15 cellular contexts compared by ENCODE assay signal in the genomic region with DNA sequence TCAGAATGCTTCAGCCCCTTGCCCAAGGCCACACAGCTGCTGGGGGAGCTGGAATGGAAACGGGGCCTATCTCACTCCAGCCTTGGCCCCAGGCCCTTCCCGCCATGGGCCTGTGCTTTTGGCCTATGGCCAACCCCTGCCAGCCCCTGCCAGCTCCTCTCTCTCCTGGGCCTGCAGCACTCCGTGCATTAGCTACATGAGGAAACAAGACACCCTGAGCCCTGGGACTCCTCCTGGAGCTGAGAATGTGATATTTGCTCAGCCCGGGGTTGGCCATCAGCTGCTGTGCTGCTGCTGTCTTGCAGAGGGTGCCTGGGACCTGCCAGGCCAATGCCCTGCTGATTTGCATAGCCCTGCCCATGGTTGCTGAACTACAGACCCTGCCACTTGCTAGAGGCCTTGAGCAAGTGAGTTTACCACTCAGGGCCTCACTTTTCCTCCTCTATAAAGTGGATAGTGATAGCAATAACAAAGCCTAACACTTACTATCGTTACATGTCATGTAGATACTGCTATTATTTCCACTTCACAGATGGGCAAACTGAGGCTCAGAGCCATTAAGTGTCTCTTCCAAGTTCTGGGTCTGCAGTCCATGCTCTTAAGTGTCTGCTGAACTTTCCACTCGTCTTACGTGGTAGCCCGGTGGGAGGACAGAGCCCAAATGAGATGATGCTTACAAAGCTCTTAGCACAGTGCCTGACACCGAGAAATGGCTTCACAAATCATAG.
A peak's percentile ranks its signal among the peaks of the same experiment; 100 is the strongest.
DNase-seq lines count a peak whose midpoint lies in the region; ATAC-seq and TF ChIP-seq lines count a peak whose summit lies in the region.
"Had no signal": no experiment of that assay in that cellular context is flagged by ENCODE, and none has a peak within 500 bp of the region (broad histone marks: within the 10 kb centered on the region; RNA-seq: fewer than 3 reads in every experiment).

No MANE protein-coding gene starts in this region.

- no peaks in the 10 kb centered on the region for H3K27me3 Mint-ChIP-seq in MCF 10A (ENCODE audit: insufficient read depth, unreplicated experiment)

- no peak overlapping the region for H3K4me3 Mint-ChIP-seq in MCF 10A (ENCODE audit: unreplicated experiment)

- H3K9me2 ChIP-seq in PC-3 (replicated peaks; ENCODE audit: low read length) = no peaks in the 10 kb centered on the region

- peaks cover 8% of the 10 kb centered on the region for H3K9me3 ChIP-seq in mammary epithelial cell (replicated peaks; ENCODE audit: insufficient read depth, low read length)
- H3K9me3 ChIP-seq in PC-3 (ENCODE audit: low read length) = no peaks in the 10 kb centered on the region
- H3K9me3 ChIP-seq in transverse colon = no peaks in the 10 kb centered on the region
- no peaks in the 10 kb centered on the region for H3K9me3 ChIP-seq in smooth muscle cell (replicated peaks; ENCODE audit: low read depth)
- H3K9me3 ChIP-seq: neutrophil had no signal

- no peak overlapping the region for H3K4me2 ChIP-seq in mammary epithelial cell (ENCODE audit: insufficient read depth, low read depth, low read length)
- no peak overlapping the region for H3K4me2 ChIP-seq in PC-3 (ENCODE audit: low read length)
- H3K4me2 ChIP-seq in smooth muscle cell = no peak overlapping the region

- dilution Hi-C loops in mammary epithelial cell (cut with HindIII; ENCODE audit: low sequenced_read_pairs) = loop anchor here (5.0 kb wide), 1 partner anchor 100 kb away; a partner anchor contains a TSS

- CTCF ChIA-PET in MCF 10A (lab: Yijun Ruan, JAX) (interaction anchor here (0.6 to 5.2 kb wide), 13 partner anchors 10 to 213 kb away, joined by 3 to 87 read pairs (median 4); a partner anchor contains a TSS), mammary epithelial cell (lab: Charles Lee; ENCODE audit: low non-redundant PET) (no interaction called here), PC-3 (lab: Charles Lee) (no interaction called here)

- in situ Hi-C loops in mammary epithelial cell (cut with MboI; ENCODE audit: low sequenced_read_pairs in 2 of 2) (no loop called here), transverse colon (cut with MboI; ENCODE audit: low pct_ligation_motif_present in 1 of 4, low pct_unique_long_range_greater_than_20kb in 1 of 4, low sequenced_read_pairs in 3 of 4) (no loop called here)

- BruUV-seq in MCF 10A (replicated peaks; lab: Mats Ljungman, UMichigan) (no TSS peak), mammary epithelial cell (replicated peaks; lab: Mats Ljungman, UMichigan) (no TSS peak), PC-3 (replicated peaks; lab: Mats Ljungman, UMichigan) (no TSS peak)

- DNase-seq in MCF 10A (ENCODE audit: unreplicated experiment) (peak; percentile 9), mammary epithelial cell (no peak), PC-3 (no peak), islet precursor cell (peak; percentile 52), transverse colon (peak; percentile 51), iPS-NIHi7 (ENCODE audit: extremely low spot score) (no peak), smooth muscle cell (lab: John Stamatoyannopoulos, UW; ENCODE audit: unreplicated experiment) (no peak)
- DNase-seq: activated T-cell treated with anti-CD3 and anti-CD28 coated beads, Interleukin-2, amount 50 U/mL, for 48 hours; amniotic stem cell; erythroblast; MV-4-11; T-helper 1 cell had no signal

- H2AFZ ChIP-seq in mammary epithelial cell (ENCODE audit: low read depth, low read length) (no peak overlapping the region), PC-3 (ENCODE audit: low read length) (no peak overlapping the region), smooth muscle cell (ENCODE audit: low read depth) (no peak overlapping the region)

- H3K36me3 Mint-ChIP-seq in MCF 10A (ENCODE audit: insufficient read depth, unreplicated experiment) = peaks cover 58% of the 10 kb centered on the region

- ATAC-seq in PC-3 (peak; percentile 49), GM18498 (IDR thresholded peaks at IDR 0.05; ENCODE audit: unreplicated experiment) (no peak)

- H3K36me3 ChIP-seq in mammary epithelial cell (ENCODE audit: insufficient read depth, low read length) (peaks cover 8% of the 10 kb centered on the region), PC-3 (ENCODE audit: low read depth, low read length) (peaks cover 14% of the 10 kb centered on the region), transverse colon (peaks cover 0 to 7% (median 0%) of the 10 kb centered on the region in 4 donors), smooth muscle cell (ENCODE audit: low read depth) (no peaks in the 10 kb centered on the region)
- H3K36me3 ChIP-seq: neutrophil, thoracic aorta had no signal

- peaks cover 3% of the 10 kb centered on the region for H3K79me2 ChIP-seq in mammary epithelial cell (ENCODE audit: insufficient read depth, low read length)
- no peaks in the 10 kb centered on the region for H3K79me2 ChIP-seq in PC-3 (ENCODE audit: low read length)
- no peaks in the 10 kb centered on the region for H3K79me2 ChIP-seq in smooth muscle cell (ENCODE audit: low read depth)

- H3K4me3 ChIP-seq in mammary epithelial cell (replicated peaks in 1 of 3; ENCODE audit: insufficient read depth in 1 of 3, low read depth in 2 of 3, low read length in 3 of 3) (no peak overlapping the region), PC-3 (ENCODE audit: low read length) (no peak overlapping the region), transverse colon (no peak overlapping the region), smooth muscle cell (no peak overlapping the region)
- H3K4me3 ChIP-seq: thoracic aorta had no signal

- H4K20me1 ChIP-seq in mammary epithelial cell (ENCODE audit: insufficient read depth, low read length) (no peaks in the 10 kb centered on the region), PC-3 (ENCODE audit: low read length) (no peaks in the 10 kb centered on the region), smooth muscle cell (ENCODE audit: low read depth) (no peaks in the 10 kb centered on the region)

- POLR2A ChIA-PET in MCF 10A (lab: Yijun Ruan, JAX) (interaction anchor here (3.7 kb wide), 1 partner anchor 99 kb away, joined by 15 read pairs; a partner anchor contains a TSS), PC-3 (lab: Charles Lee; ENCODE audit: unreplicated experiment) (interaction anchor here (0.6 kb wide), 1 partner anchor 349 kb away, joined by 20 read pairs; no protein-coding TSS in a partner anchor)

- H3K27me3 ChIP-seq in mammary epithelial cell (ENCODE audit: insufficient read depth, low read length) (no peaks in the 10 kb centered on the region), PC-3 (ENCODE audit: low read length) (no peaks in the 10 kb centered on the region), transverse colon (no peaks in the 10 kb centered on the region), smooth muscle cell (ENCODE audit: low read depth) (no peaks in the 10 kb centered on the region)
- H3K27me3 ChIP-seq: neutrophil had no signal

- 89% methylated on average over 7 of the region's 9 CpGs for WGBS in mammary epithelial cell (ENCODE audit: low coverage, missing lambda C conversion rate)
- 56 to 89% methylated on average over 3 to 9 of the region's 9 CpGs for WGBS in transverse colon (ENCODE audit: low coverage in 1 of 2), 2 donors
- 84% methylated on average over 9 of the region's 9 CpGs for WGBS in smooth muscle cell (ENCODE audit: low lambda C conversion rate)

- intact Hi-C loops in MCF 10A (cut with micrococcal nuclease) (no loop called here), mammary epithelial cell (cut with micrococcal nuclease) (no loop called here), PC-3 (cut with micrococcal nuclease) (no loop called here), transverse colon (cut with DNase I; ENCODE audit: low total_unique reads) (no loop called here)

- TF ChIP-seq EP300 in transverse colon (IDR thresholded peaks at IDR 0.05; ENCODE audit: low read depth) = no peak

- no peak overlapping the region for H3K9ac ChIP-seq in mammary epithelial cell (ENCODE audit: insufficient read depth, low read length)
- H3K9ac ChIP-seq in PC-3 (ENCODE audit: low read length) = no peak overlapping the region
- no peak overlapping the region for H3K9ac ChIP-seq in smooth muscle cell (ENCODE audit: low read depth)

- H3K4me1 Mint-ChIP-seq in MCF 10A (ENCODE audit: insufficient read depth, unreplicated experiment) = peaks cover 7% of the 10 kb centered on the region

- H3K27ac Mint-ChIP-seq in MCF 10A (ENCODE audit: low read depth, unreplicated experiment) = no peak overlapping the region

- H3K27ac ChIP-seq in mammary epithelial cell (ENCODE audit: insufficient read depth, low read depth, low read length) (no peak overlapping the region), PC-3 (ENCODE audit: low read length) (no peak overlapping the region), transverse colon (peak overlapping the region; percentile 51 to 79 (median 68)), smooth muscle cell (ENCODE audit: low read depth) (no peak overlapping the region)
- H3K27ac ChIP-seq: neutrophil, thoracic aorta had no signal

- H3K4me1 ChIP-seq in mammary epithelial cell (ENCODE audit: insufficient read depth, low read length) (no peaks in the 10 kb centered on the region), PC-3 (ENCODE audit: insufficient read depth, low read length) (peaks cover 5% of the 10 kb centered on the region), transverse colon (peaks cover 0 to 34% (median 9%) of the 10 kb centered on the region in 4 donors), smooth muscle cell (ENCODE audit: low read depth) (no peaks in the 10 kb centered on the region)

- TF ChIP-seq POLR2A in transverse colon (IDR thresholded peaks at IDR 0.05) = no peak

- TF ChIP-seq CTCF in MCF 10A (IDR thresholded peaks at IDR 0.05; ENCODE audit: unreplicated experiment) (no peak), mammary epithelial cell (conservative IDR thresholded peaks at IDR 0.05 in 1 of 2, IDR thresholded peaks at IDR 0.05 in 1 of 2; ENCODE audit: extremely low read depth in 1 of 2, insufficient read depth in 1 of 2, low read depth in 1 of 2, low read length in 2 of 2) (no peak), PC-3 (conservative IDR thresholded peaks at IDR 0.05; ENCODE audit: low read depth, low read length) (no peak), transverse colon (IDR thresholded peaks at IDR 0.05) (no peak), smooth muscle cell (IDR thresholded peaks at IDR 0.05; ENCODE audit: borderline replicate concordance, insufficient read depth, poor library complexity, severe bottlenecking) (no peak)

- H3F3A ChIP-seq in PC-3 (ENCODE audit: low read length, unreplicated experiment) = no peaks in the 10 kb centered on the region
- H3F3A ChIP-seq in smooth muscle cell (ENCODE audit: low read depth) = no peaks in the 10 kb centered on the region

- H3K9me3 Mint-ChIP-seq in MCF 10A (ENCODE audit: unreplicated experiment) = peaks cover 7% of the 10 kb centered on the region

Comparison
In these comparisons a context has a peak if more than half of its experiments do, and no peak if none do; other contexts are left out.
1. DNase-seq: peak in MCF 10A (single experiment), islet precursor cell (single experiment) and transverse colon (single experiment); none in mammary epithelial cell (single experiment), PC-3 (single experiment), iPS-NIHi7 (single experiment) and smooth muscle cell (single experiment).
2. H3K27ac ChIP-seq: peak in transverse colon (4 of 4); none in mammary epithelial cell (single experiment), PC-3 (single experiment) and smooth muscle cell (single experiment).